Comparison of ENCODE assay signal across 8 cellular contexts in genomic region chr22:26673485-26673884, GRCh38. TPM values are rescaled to one million over a fixed set of nuclear protein-coding genes. Genes with fewer than 3 reads are reported as not detected.
DNase-seq lines count a peak whose midpoint lies in the region; ATAC-seq and TF ChIP-seq lines count a peak whose summit lies in the region.

No MANE protein-coding gene starts in this region.

- H3K27me3 ChIP-seq in HUES64 (ENCODE audit: insufficient read depth, low read length): no peaks in the 10 kb centered on the region
- no peaks in the 10 kb centered on the region for H3K27me3 ChIP-seq in gastrocnemius medialis

- H3K27ac ChIP-seq in HUES64 (ENCODE audit: low read depth, low read length) (peak overlapping the region; percentile 96), gastrocnemius medialis (peak overlapping the region; percentile 90 to 97 (median 93))

- peak overlapping the region; percentile 71 for H3K9ac ChIP-seq in HUES64 (ENCODE audit: low read depth, low read length)

- intact Hi-C loops in gastrocnemius medialis (cut with DNase I; ENCODE audit: low total_unique reads) (no loop called here), posterior cingulate gyrus (cut with DNase I) (no loop called here)

- no peaks in the 10 kb centered on the region for H3K9me3 ChIP-seq in HUES64 (ENCODE audit: insufficient read depth, low read depth, low read length)
- H3K9me3 ChIP-seq in gastrocnemius medialis: no peaks in the 10 kb centered on the region

- TF ChIP-seq CTCF in fibroblast of pulmonary artery (IDR thresholded peaks at IDR 0.05; ENCODE audit: low read length, missing control alignments) (no peak), gastrocnemius medialis (IDR thresholded peaks at IDR 0.05 in 4 of 5, conservative IDR thresholded peaks at IDR 0.05 in 1 of 5) (no peak)

- peaks cover 9% of the 10 kb centered on the region for H3K4me1 ChIP-seq in HUES64 (ENCODE audit: insufficient read depth, low read length)
- H3K4me1 ChIP-seq in gastrocnemius medialis: peaks cover 20 to 23% of the 10 kb centered on the region in 2 donors

- no peak for TF ChIP-seq POLR2A in gastrocnemius medialis (IDR thresholded peaks at IDR 0.05)

- H3K36me3 ChIP-seq in HUES64 (ENCODE audit: insufficient read depth, low read length): peaks cover 17% of the 10 kb centered on the region
- no peaks in the 10 kb centered on the region for H3K36me3 ChIP-seq in gastrocnemius medialis

- WGBS in HUES64: 85% methylated on average over 4 of the region's 4 CpGs

- ATAC-seq in gastrocnemius medialis: no peak

- H3K4me3 ChIP-seq in HUES64 (ENCODE audit: low read length) (peak overlapping the region; percentile 65), fibroblast of pulmonary artery (replicated peaks; ENCODE audit: low read depth, low read length) (peak overlapping the region; percentile 84), gastrocnemius medialis (peak overlapping the region; percentile 67 to 86 (median 81))

- in situ Hi-C loops in gastrocnemius medialis (cut with MboI; ENCODE audit: low sequenced_read_pairs in 4 of 4): no loop called here

- peak; percentile 25 for DNase-seq in activated T-cell treated with anti-CD3 and anti-CD28 coated beads for 24 hours (ENCODE audit: low read depth)
- peak; percentile 27 for DNase-seq in fibroblast of pulmonary artery (ENCODE audit: low read depth)
- DNase-seq in gastrocnemius medialis: no peak
- DNase-seq in posterior cingulate gyrus: no peak
- DNase-seq in NCI-H1105 (lab: John Stamatoyannopoulos, UW): no peak
- DNase-seq in putamen (ENCODE audit: low spot score): no peak
- no peak for DNase-seq in NCI-H2081 (lab: John Stamatoyannopoulos, UW)

RNA-seq across cellular contexts. Expression of gene MIAT, which starts 16.1 kb away (rescaled TPM):
- 20.0 TPM for polyA plus RNA-seq in HUES64 (2013, experiment 1 of 2)
- polyA plus RNA-seq in HUES64 (2013, experiment 2 of 2): 22.8 TPM
- total RNA-seq in gastrocnemius medialis: under 1 TPM in 3 of 4 donors, not detected in 1; 0.02 to 0.25 (median 0.07) TPM

RNA-seq across cellular contexts. Expression of gene CRYBA4, which starts 51.7 kb away (rescaled TPM):
- polyA plus RNA-seq in HUES64 (2013, experiment 1 of 2): 1.3 TPM
- polyA plus RNA-seq in HUES64 (2013, experiment 2 of 2): 0.95 TPM
- not detected for total RNA-seq in gastrocnemius medialis

RNA-seq across cellular contexts. Expression of gene CRYBB1, which starts 55.7 kb away (rescaled TPM):
- 4.6 TPM for polyA plus RNA-seq in HUES64 (2013, experiment 1 of 2)
- polyA plus RNA-seq in HUES64 (2013, experiment 2 of 2): 3.0 TPM
- under 1 TPM in 1 of 4 donors, not detected in 3; 0.97 TPM for total RNA-seq in gastrocnemius medialis

Comparison
In these comparisons a context has a peak if more than half of its experiments do, and no peak if none do; other contexts are left out.
1. DNase-seq: peak in activated T-cell treated with anti-CD3 and anti-CD28 coated beads for 24 hours (single experiment) and fibroblast of pulmonary artery (single experiment); none in gastrocnemius medialis (0 of 2), posterior cingulate gyrus (0 of 10), NCI-H1105 (single experiment), putamen (single experiment) and NCI-H2081 (0 of 2).
2. Peak in every context shown above with its lines, with median percentiles within 50 percentile points of each other: H3K4me3 ChIP-seq.